8 cellular contexts compared by ENCODE assay signal in the genomic region with DNA sequence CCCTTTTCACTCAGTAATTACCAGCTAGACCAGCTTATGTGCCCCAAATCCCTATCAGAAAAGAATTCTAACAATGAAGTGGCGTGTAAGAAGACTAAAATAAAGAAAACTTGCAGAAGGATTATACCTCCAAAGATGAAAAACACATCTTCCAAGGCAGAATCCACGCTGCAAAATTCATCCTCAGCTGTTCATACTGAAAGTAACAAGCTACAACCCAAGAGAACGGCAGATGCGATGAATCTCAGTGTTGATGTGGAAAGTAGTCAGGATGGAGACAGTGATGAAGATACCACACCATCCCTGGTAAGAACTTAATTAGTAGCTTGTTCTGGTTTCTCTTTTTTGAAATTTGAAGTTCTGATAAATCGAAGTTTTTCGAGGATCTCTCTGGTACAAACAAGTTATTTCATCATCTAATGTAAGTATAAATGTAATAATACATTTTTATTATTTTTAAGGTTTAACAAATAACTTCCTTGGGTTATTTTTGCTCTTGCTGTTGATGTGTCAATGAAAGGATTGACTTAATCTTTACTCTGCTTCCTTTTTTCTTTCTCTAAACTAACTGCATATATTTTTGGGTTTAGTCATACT. TPM values are rescaled to one million over a fixed set of nuclear protein-coding genes. Genes with fewer than 3 reads are reported as not detected.
DNase-seq lines count a peak whose midpoint lies in the region; ATAC-seq and TF ChIP-seq lines count a peak whose summit lies in the region.

No MANE protein-coding gene starts in this region.

- H3K4me1 Mint-ChIP-seq in T-helper 17 cell (peaks cover 43% of the 10 kb centered on the region), type B pancreatic cell (ENCODE audit: unreplicated experiment) (peaks cover 16% of the 10 kb centered on the region)

- H3K27ac Mint-ChIP-seq in T-helper 17 cell (peak overlapping the region; percentile 94), type B pancreatic cell (peak overlapping the region; percentile 39)

- WGBS in thyroid gland, 2 donors: 70% methylated on average over 6 of the region's 6 CpGs

- no peaks in the 10 kb centered on the region for H3K36me3 ChIP-seq in thyroid gland

- H3K4me1 ChIP-seq in thyroid gland: peaks cover 16 to 18% of the 10 kb centered on the region in 2 donors

- H3K27me3 ChIP-seq in thyroid gland: no peaks in the 10 kb centered on the region

- H3K27ac ChIP-seq in thyroid gland: no peak overlapping the region

- peak overlapping the region; percentile 91 for H3K4me3 Mint-ChIP-seq in T-helper 17 cell
- peak overlapping the region; percentile 88 for H3K4me3 Mint-ChIP-seq in type B pancreatic cell

- ATAC-seq in T-helper 17 cell (no peak), HG03108 (IDR thresholded peaks at IDR 0.05; ENCODE audit: unreplicated experiment) (no peak)

- H3K27me3 Mint-ChIP-seq in T-helper 17 cell (no peaks in the 10 kb centered on the region), type B pancreatic cell (no peaks in the 10 kb centered on the region)

- TF ChIP-seq CTCF in foreskin fibroblast (IDR thresholded peaks at IDR 0.05; ENCODE audit: low read depth, low read length) (no peak), type B pancreatic cell (conservative IDR thresholded peaks at IDR 0.05) (no peak), thyroid gland (IDR thresholded peaks at IDR 0.05) (no peak)

- DNase-seq in stimulated activated CD4-positive, alpha-beta T cell treated with anti-CD3 and anti-CD28 coated beads, Interleukin-15, amount 100 ng/mL, for 24 hours: peak; percentile 40
- DNase-seq in stimulated activated CD4-positive, alpha-beta T cell treated with anti-CD3 and anti-CD28 coated beads, Interleukin-12 subunit alpha, Interleukin-12 subunit beta, amount 100 ng/mL, for 4 hours: no peak
- DNase-seq in T-helper 17 cell: no peak
- peak; percentile 3 to 37 for DNase-seq in foreskin fibroblast
- DNase-seq in type B pancreatic cell (ENCODE audit: extremely low spot score, unreplicated experiment): no peak
- no peak for DNase-seq in thyroid gland
- no peak for DNase-seq in NCI-H187 treated with DMSO at 0.1 percent for 48 hours (lab: John Stamatoyannopoulos, UW)

- no peak for TF ChIP-seq POLR2A in thyroid gland (IDR thresholded peaks at IDR 0.05)

- peaks cover 5% of the 10 kb centered on the region for H3K9me3 Mint-ChIP-seq in type B pancreatic cell

- no peaks in the 10 kb centered on the region for H3K9me3 ChIP-seq in T-helper 17 cell (ENCODE audit: control insufficient read depth, low read length, poor library complexity, severe bottlenecking)
- no peaks in the 10 kb centered on the region for H3K9me3 ChIP-seq in thyroid gland

- peak overlapping the region; percentile 66 to 72 for H3K4me3 ChIP-seq in foreskin fibroblast (ENCODE audit: low read depth in 1 of 2, low read length in 2 of 2)
- no peak overlapping the region for H3K4me3 ChIP-seq in thyroid gland (replicated peaks in 1 of 3)

- no peaks in the 10 kb centered on the region for H3K36me3 Mint-ChIP-seq in T-helper 17 cell (ENCODE audit: low read depth)
- H3K36me3 Mint-ChIP-seq in type B pancreatic cell: peaks cover 5% of the 10 kb centered on the region

- intact Hi-C loops in thyroid gland (cut with DNase I): no loop called here

RNA-seq across cellular contexts. Expression of a gene that starts 1.4 kb away (rescaled TPM):
- total RNA-seq in T-helper 17 cell (10 to 100 TPM; 10.5 to 11.9 TPM), type B pancreatic cell (ENCODE audit: low replicate concordance) (5.7 and 16.9 TPM in 2 replicates), thyroid gland (1 to 10 TPM; 1.6 to 6.6 (median 4.8) TPM)

RNA-seq across cellular contexts. Expression of a gene that starts 3.7 kb away (rescaled TPM):
- total RNA-seq in T-helper 17 cell (10 to 100 TPM in 1 of 2 donors, 1 to 10 TPM in 1; 8.9 to 12.1 TPM), type B pancreatic cell (ENCODE audit: low replicate concordance) (36.6 and 37.4 TPM in 2 replicates), thyroid gland (10 to 100 TPM; 20.4 to 24.5 (median 22.7) TPM)

RNA-seq across cellular contexts. Expression of a gene that starts 27.8 kb away (rescaled TPM):
- 10 to 100 TPM; 15.7 to 22.8 TPM for total RNA-seq in T-helper 17 cell
- total RNA-seq in type B pancreatic cell (ENCODE audit: low replicate concordance): 14.9 and 17.2 TPM in 2 replicates
- total RNA-seq in thyroid gland: 10 to 100 TPM; 11.6 to 23.4 (median 12.5) TPM

RNA-seq across cellular contexts. Expression of a gene that starts 28.1 kb away (rescaled TPM):
- under 1 TPM in 1 of 2 donors, not detected in 1; 0.32 TPM for total RNA-seq in T-helper 17 cell
- total RNA-seq in type B pancreatic cell (ENCODE audit: low replicate concordance): 0.14 and 0.17 TPM in 2 replicates
- total RNA-seq in thyroid gland: under 1 TPM in 1 of 4 donors, not detected in 3; 0.33 TPM

RNA-seq across cellular contexts. Expression of a gene that starts 36.0 kb away (rescaled TPM):
- total RNA-seq in T-helper 17 cell: 100 to 1,000 TPM; 424 to 465 TPM
- 805 and 910 TPM in 2 replicates for total RNA-seq in type B pancreatic cell (ENCODE audit: low replicate concordance)
- 1,000 to 10,000 TPM in 2 of 4 donors, 100 to 1,000 TPM in 2; 331 to 1,163 (median 700) TPM for total RNA-seq in thyroid gland

Comparison
In these comparisons a context has a peak if more than half of its experiments do, and no peak if none do; other contexts are left out.
1. DNase-seq: peak in stimulated activated CD4-positive, alpha-beta T cell treated with anti-CD3 and anti-CD28 coated beads, Interleukin-15, amount 100 ng/mL, for 24 hours (single experiment) and foreskin fibroblast (2 of 2); none in stimulated activated CD4-positive, alpha-beta T cell treated with anti-CD3 and anti-CD28 coated beads, Interleukin-12 subunit alpha, Interleukin-12 subunit beta, amount 100 ng/mL, for 4 hours (single experiment), T-helper 17 cell (0 of 3), type B pancreatic cell (single experiment), thyroid gland (0 of 2) and NCI-H187 treated with DMSO at 0.1 percent for 48 hours (single experiment).
2. H3K4me3 ChIP-seq: peak in foreskin fibroblast (2 of 2); none in thyroid gland (0 of 3).